ENCODE assay signal across 1 cellular context in the genomic region with DNA sequence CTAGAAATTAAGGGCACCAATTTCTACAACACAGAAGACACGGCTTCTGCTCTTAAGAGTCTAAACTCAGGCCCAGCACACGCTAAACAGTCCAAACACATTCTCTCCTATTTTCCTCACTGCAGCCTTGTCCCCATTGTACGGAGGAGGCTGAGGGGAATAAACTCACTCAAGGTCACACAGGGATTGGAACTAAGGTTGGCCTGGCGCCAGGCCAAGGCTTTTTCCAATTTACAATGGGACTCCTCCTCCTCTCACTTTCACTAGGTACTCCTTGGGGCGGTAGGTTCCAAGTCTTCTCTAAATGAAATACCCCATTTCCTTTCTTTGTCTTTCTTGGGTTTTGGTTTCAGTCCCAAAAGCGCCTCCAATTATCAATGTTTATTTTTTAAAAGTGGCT.
TF ChIP-seq lines count a peak whose summit lies in the region.

No MANE protein-coding gene starts in this region.

TF ChIP-seq in GM23338, 12 proteins besides CTCF, POLR2A, EP300 and RAD21:
- TF ChIP-seq, protein P1, sequence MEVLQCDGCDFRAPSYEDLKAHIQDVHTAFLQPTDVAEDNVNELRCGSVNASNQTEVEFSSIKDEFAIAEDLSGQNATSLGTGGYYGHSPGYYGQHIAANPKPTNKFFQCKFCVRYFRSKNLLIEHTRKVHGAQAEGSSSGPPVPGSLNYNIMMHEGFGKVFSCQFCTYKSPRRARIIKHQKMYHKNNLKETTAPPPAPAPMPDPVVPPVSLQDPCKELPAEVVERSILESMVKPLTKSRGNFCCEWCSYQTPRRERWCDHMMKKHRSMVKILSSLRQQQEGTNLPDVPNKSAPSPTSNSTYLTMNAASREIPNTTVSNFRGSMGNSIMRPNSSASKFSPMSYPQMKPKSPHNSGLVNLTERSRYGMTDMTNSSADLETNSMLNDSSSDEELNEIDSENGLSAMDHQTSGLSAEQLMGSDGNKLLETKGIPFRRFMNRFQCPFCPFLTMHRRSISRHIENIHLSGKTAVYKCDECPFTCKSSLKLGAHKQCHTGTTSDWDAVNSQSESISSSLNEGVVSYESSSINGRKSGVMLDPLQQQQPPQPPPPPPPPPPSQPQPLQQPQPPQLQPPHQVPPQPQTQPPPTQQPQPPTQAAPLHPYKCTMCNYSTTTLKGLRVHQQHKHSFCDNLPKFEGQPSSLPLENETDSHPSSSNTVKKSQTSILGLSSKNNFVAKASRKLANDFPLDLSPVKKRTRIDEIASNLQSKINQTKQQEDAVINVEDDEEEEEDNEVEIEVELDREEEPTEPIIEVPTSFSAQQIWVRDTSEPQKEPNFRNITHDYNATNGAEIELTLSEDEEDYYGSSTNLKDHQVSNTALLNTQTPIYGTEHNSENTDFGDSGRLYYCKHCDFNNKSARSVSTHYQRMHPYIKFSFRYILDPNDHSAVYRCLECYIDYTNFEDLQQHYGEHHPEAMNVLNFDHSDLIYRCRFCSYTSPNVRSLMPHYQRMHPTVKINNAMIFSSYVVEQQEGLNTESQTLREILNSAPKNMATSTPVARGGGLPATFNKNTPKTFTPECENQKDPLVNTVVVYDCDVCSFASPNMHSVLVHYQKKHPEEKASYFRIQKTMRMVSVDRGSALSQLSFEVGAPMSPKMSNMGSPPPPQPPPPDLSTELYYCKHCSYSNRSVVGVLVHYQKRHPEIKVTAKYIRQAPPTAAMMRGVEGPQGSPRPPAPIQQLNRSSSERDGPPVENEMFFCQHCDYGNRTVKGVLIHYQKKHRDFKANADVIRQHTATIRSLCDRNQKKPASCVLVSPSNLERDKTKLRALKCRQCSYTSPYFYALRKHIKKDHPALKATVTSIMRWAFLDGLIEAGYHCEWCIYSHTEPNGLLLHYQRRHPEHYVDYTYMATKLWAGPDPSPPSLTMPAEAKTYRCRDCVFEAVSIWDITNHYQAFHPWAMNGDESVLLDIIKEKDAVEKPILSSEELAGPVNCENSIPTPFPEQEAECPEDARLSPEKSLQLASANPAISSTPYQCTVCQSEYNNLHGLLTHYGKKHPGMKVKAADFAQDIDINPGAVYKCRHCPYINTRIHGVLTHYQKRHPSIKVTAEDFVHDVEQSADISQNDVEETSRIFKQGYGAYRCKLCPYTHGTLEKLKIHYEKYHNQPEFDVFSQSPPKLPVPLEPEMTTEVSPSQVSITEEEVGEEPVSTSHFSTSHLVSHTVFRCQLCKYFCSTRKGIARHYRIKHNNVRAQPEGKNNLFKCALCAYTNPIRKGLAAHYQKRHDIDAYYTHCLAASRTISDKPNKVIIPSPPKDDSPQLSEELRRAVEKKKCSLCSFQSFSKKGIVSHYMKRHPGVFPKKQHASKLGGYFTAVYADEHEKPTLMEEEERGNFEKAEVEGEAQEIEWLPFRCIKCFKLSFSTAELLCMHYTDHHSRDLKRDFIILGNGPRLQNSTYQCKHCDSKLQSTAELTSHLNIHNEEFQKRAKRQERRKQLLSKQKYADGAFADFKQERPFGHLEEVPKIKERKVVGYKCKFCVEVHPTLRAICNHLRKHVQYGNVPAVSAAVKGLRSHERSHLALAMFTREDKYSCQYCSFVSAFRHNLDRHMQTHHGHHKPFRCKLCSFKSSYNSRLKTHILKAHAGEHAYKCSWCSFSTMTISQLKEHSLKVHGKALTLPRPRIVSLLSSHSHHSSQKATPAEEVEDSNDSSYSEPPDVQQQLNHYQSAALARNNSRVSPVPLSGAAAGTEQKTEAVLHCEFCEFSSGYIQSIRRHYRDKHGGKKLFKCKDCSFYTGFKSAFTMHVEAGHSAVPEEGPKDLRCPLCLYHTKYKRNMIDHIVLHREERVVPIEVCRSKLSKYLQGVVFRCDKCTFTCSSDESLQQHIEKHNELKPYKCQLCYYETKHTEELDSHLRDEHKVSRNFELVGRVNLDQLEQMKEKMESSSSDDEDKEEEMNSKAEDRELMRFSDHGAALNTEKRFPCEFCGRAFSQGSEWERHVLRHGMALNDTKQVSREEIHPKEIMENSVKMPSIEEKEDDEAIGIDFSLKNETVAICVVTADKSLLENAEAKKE (CRISPR knock-in tag; IDR thresholded peaks at IDR 0.05), result no peak
- TF ChIP-seq JUNB (IDR thresholded peaks at IDR 0.05; ENCODE audit: unreplicated experiment) (no peak), POLR2AphosphoS5 (IDR thresholded peaks at IDR 0.05; ENCODE audit: low read depth) (no peak), ZNF114 (CRISPR knock-in tag; IDR thresholded peaks at IDR 0.05) (no peak), NANOG (IDR thresholded peaks at IDR 0.05; ENCODE audit: borderline replicate concordance) (no peak), ZNF331 (CRISPR knock-in tag; IDR thresholded peaks at IDR 0.05; ENCODE audit: low read depth) (no peak), EZH2 (IDR thresholded peaks at IDR 0.05; ENCODE audit: low read depth, unreplicated experiment) (no peak), EZH2phosphoT487 (IDR thresholded peaks at IDR 0.05; ENCODE audit: unreplicated experiment) (no peak), CREB1 (CRISPR knock-in tag; IDR thresholded peaks at IDR 0.05; ENCODE audit: low read depth) (no peak), STAT1 (IDR thresholded peaks at IDR 0.05; ENCODE audit: unreplicated experiment) (no peak)
- TF ChIP-seq, protein P2, sequence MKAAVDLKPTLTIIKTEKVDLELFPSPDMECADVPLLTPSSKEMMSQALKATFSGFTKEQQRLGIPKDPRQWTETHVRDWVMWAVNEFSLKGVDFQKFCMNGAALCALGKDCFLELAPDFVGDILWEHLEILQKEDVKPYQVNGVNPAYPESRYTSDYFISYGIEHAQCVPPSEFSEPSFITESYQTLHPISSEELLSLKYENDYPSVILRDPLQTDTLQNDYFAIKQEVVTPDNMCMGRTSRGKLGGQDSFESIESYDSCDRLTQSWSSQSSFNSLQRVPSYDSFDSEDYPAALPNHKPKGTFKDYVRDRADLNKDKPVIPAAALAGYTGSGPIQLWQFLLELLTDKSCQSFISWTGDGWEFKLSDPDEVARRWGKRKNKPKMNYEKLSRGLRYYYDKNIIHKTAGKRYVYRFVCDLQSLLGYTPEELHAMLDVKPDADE (IDR thresholded peaks at IDR 0.05), result no peak
- TF ChIP-seq, protein P3, sequence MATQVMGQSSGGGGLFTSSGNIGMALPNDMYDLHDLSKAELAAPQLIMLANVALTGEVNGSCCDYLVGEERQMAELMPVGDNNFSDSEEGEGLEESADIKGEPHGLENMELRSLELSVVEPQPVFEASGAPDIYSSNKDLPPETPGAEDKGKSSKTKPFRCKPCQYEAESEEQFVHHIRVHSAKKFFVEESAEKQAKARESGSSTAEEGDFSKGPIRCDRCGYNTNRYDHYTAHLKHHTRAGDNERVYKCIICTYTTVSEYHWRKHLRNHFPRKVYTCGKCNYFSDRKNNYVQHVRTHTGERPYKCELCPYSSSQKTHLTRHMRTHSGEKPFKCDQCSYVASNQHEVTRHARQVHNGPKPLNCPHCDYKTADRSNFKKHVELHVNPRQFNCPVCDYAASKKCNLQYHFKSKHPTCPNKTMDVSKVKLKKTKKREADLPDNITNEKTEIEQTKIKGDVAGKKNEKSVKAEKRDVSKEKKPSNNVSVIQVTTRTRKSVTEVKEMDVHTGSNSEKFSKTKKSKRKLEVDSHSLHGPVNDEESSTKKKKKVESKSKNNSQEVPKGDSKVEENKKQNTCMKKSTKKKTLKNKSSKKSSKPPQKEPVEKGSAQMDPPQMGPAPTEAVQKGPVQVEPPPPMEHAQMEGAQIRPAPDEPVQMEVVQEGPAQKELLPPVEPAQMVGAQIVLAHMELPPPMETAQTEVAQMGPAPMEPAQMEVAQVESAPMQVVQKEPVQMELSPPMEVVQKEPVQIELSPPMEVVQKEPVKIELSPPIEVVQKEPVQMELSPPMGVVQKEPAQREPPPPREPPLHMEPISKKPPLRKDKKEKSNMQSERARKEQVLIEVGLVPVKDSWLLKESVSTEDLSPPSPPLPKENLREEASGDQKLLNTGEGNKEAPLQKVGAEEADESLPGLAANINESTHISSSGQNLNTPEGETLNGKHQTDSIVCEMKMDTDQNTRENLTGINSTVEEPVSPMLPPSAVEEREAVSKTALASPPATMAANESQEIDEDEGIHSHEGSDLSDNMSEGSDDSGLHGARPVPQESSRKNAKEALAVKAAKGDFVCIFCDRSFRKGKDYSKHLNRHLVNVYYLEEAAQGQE (IDR thresholded peaks at IDR 0.05; ENCODE audit: unreplicated experiment), result no peak
